Comparison of ENCODE assay signal across 20 cellular contexts in genomic region chr22:31730344-31730711, GRCh38. TPM values are rescaled to one million over a fixed set of nuclear protein-coding genes. Genes with fewer than 3 reads are reported as not detected.
DNase-seq lines count a peak whose midpoint lies in the region; ATAC-seq and TF ChIP-seq lines count a peak whose summit lies in the region.
"Had no signal": no experiment of that assay in that cellular context is flagged by ENCODE, and none has a peak within 500 bp of the region (broad histone marks: within the 10 kb centered on the region; RNA-seq: fewer than 3 reads in every experiment).

No MANE protein-coding gene starts in this region.

- no peak overlapping the region for H4K8ac ChIP-seq in mesendoderm (ENCODE audit: low read depth, low read length)

- no peak for TF ChIP-seq POLR2A in NB4 (IDR thresholded peaks at IDR 0.05; ENCODE audit: extremely low read depth, insufficient read length)

- H3K27ac ChIP-seq in DOHH2 (ENCODE audit: low read depth, low read length) (no peak overlapping the region), mesendoderm (ENCODE audit: low read depth, low read length) (no peak overlapping the region), heart right ventricle (no peak overlapping the region)
- H3K27ac ChIP-seq: neutrophil, sigmoid colon had no signal

- ATAC-seq in heart right ventricle, result no peak
- ATAC-seq in mucosa of descending colon, result no peak
- ATAC-seq: Right ventricle myocardium inferior, T-cell had no signal

- no peak overlapping the region for H3K23ac ChIP-seq in mesendoderm (ENCODE audit: low read length)

- no peak overlapping the region for H3K18ac ChIP-seq in mesendoderm (ENCODE audit: low read length)

- H3K9me2 ChIP-seq in DOHH2 (replicated peaks; ENCODE audit: control insufficient read depth, low read length), result no peaks in the 10 kb centered on the region

- H3K4ac ChIP-seq in mesendoderm (ENCODE audit: low read depth, low read length), result no peak overlapping the region

- no peak overlapping the region for H2AK5ac ChIP-seq in mesendoderm (ENCODE audit: low read length)

- H3F3A ChIP-seq in DOHH2 (ENCODE audit: control insufficient read depth, insufficient read depth), result no peaks in the 10 kb centered on the region

- peak; percentile 25 for TF ChIP-seq CTCF in DOHH2 (IDR thresholded peaks at IDR 0.05; ENCODE audit: low read depth, low read length, poor library complexity, severe bottlenecking)
- peak; percentile 23 for TF ChIP-seq CTCF in NB4 (IDR thresholded peaks at IDR 0.05; ENCODE audit: low read depth, low read length)
- TF ChIP-seq CTCF in choroid plexus epithelial cell (conservative IDR thresholded peaks at IDR 0.05; ENCODE audit: low read depth, low read length), result peak; percentile 23
- no peak for TF ChIP-seq CTCF in heart right ventricle (IDR thresholded peaks at IDR 0.05)
- TF ChIP-seq CTCF in mucosa of descending colon (IDR thresholded peaks at IDR 0.05), result no peak

- H2BK120ac ChIP-seq in mesendoderm (ENCODE audit: low read depth, low read length), result no peak overlapping the region

- WGBS in mesendoderm (ENCODE audit: extremely low coverage, insufficient coverage, low lambda C conversion rate), result no CpG with 5 or more reads among the region's 8 CpGs
- 89% methylated on average over 8 of the region's 8 CpGs for WGBS in heart right ventricle, 2 donors

- H4K5ac ChIP-seq in mesendoderm (ENCODE audit: low read length), result no peak overlapping the region

- DNase-seq in NB4 (ENCODE audit: low read depth) (no peak), choroid plexus epithelial cell (ENCODE audit: low read depth) (no peak), mesendoderm (peak; percentile 38), heart right ventricle (no peak), HCEC 1CT (no peak), mucosa of descending colon (no peak), DMS79 treated with DMSO at 0.1 percent for 48 hours (lab: John Stamatoyannopoulos, UW) (no peak)
- DNase-seq: activated B cell treated with CpG ODN at 0.5 μM for 24 hours; amniotic stem cell; Caco-2; Karpas-422; midbrain; NCI-H1417 treated with DMSO at 0.1 percent for 48 hours; NCI-H82; sigmoid colon; stimulated activated CD4-positive, alpha-beta T cell treated with anti-CD3 and anti-CD28 coated beads, Interleukin-1b, Interleukin-23, amount 100 ng/mL, for 48 hours; T-cell had no signal

- no peaks in the 10 kb centered on the region for H3K9me3 ChIP-seq in DOHH2 (ENCODE audit: control insufficient read depth, insufficient read depth, low read length)
- no peaks in the 10 kb centered on the region for H3K9me3 ChIP-seq in heart right ventricle
- H3K9me3 ChIP-seq in mucosa of descending colon, result no peaks in the 10 kb centered on the region
- H3K9me3 ChIP-seq: Caco-2, neutrophil, sigmoid colon had no signal

- H3K4me2 ChIP-seq in DOHH2 (ENCODE audit: low read length), result no peak overlapping the region
- no peak overlapping the region for H3K4me2 ChIP-seq in mesendoderm (ENCODE audit: low read length)

- H2BK15ac ChIP-seq in mesendoderm (replicated peaks; ENCODE audit: low read depth), result no peak overlapping the region

- H4K20me1 ChIP-seq in DOHH2 (ENCODE audit: control insufficient read depth, insufficient read depth, low read depth, low read length), result 0 out of 2 replicates have a peak, but pooled peaks cover 7% of the 10 kb centered on the region

- no peak overlapping the region for H3K56ac ChIP-seq in mesendoderm (ENCODE audit: low read length)

- no peak overlapping the region for H2BK5ac ChIP-seq in mesendoderm (ENCODE audit: low read length)

- H3K79me2 ChIP-seq in DOHH2 (ENCODE audit: control insufficient read depth, low read length) (peaks cover 90% of the 10 kb centered on the region), mesendoderm (ENCODE audit: control insufficient read depth, insufficient read depth, low read length) (peaks cover 14% of the 10 kb centered on the region)

- H3K4me1 ChIP-seq in DOHH2 (ENCODE audit: control insufficient read depth, low read length) (no peaks in the 10 kb centered on the region), mesendoderm (ENCODE audit: control insufficient read depth, low read depth, low read length) (peaks cover 1% of the 10 kb centered on the region), heart right ventricle (peaks cover 0 to 14% (median 4%) of the 10 kb centered on the region in 9 donors), mucosa of descending colon (ENCODE audit: low read depth) (peaks cover 13% of the 10 kb centered on the region)

- intact Hi-C loops in heart right ventricle (cut with DNase I), result no loop called here
- intact Hi-C loops in mucosa of descending colon (cut with DNase I, micrococcal nuclease), result no loop called here

- no peak overlapping the region for H3K4me3 ChIP-seq in DOHH2 (ENCODE audit: low read length)
- no peak overlapping the region for H3K4me3 ChIP-seq in NB4 (ENCODE audit: low read depth, low read length)
- no peak overlapping the region for H3K4me3 ChIP-seq in choroid plexus epithelial cell (ENCODE audit: low read depth, low read length)
- no peak overlapping the region for H3K4me3 ChIP-seq in mesendoderm (ENCODE audit: low read length)
- H3K4me3 ChIP-seq in heart right ventricle, result no peak overlapping the region
- no peak overlapping the region for H3K4me3 ChIP-seq in mucosa of descending colon
- H3K4me3 ChIP-seq: sigmoid colon had no signal

- H3K36me3 ChIP-seq in DOHH2 (ENCODE audit: control insufficient read depth, low read length), result peaks cover 51% of the 10 kb centered on the region
- H3K36me3 ChIP-seq in mesendoderm (ENCODE audit: control insufficient read depth, insufficient read depth, low read length), result no peaks in the 10 kb centered on the region
- peaks cover 0 to 68% (median under 1%) of the 10 kb centered on the region in 9 donors for H3K36me3 ChIP-seq in heart right ventricle
- no peaks in the 10 kb centered on the region for H3K36me3 ChIP-seq in mucosa of descending colon (ENCODE audit: low read depth)

- H3K9ac ChIP-seq in mesendoderm (ENCODE audit: low read length), result no peak overlapping the region

- peaks cover 22% of the 10 kb centered on the region for H3K79me1 ChIP-seq in mesendoderm (ENCODE audit: low read length)

- H3K27me3 ChIP-seq in DOHH2 (ENCODE audit: control insufficient read depth, low read length) (no peaks in the 10 kb centered on the region), mesendoderm (ENCODE audit: insufficient read depth, low read length, poor library complexity) (no peaks in the 10 kb centered on the region), heart right ventricle (no peaks in the 10 kb centered on the region)
- H3K27me3 ChIP-seq: neutrophil, sigmoid colon had no signal

RNA-seq across cellular contexts. Expression of gene PRR14L, which starts 19.6 kb away (rescaled TPM):
- polyA plus RNA-seq in mesendoderm (2013, experiment 1 of 2), result 11.8 TPM
- polyA plus RNA-seq in mesendoderm (2013, experiment 2 of 2), result 11.1 TPM
- total RNA-seq in heart right ventricle, result 10 to 100 TPM; 10.9 to 19.6 (median 17.3) TPM
- 1 to 10 TPM; 4.0 to 9.4 TPM for polyA plus RNA-seq in heart right ventricle
- 10 to 100 TPM; 61.7 to 64.6 (median 63.5) TPM for total RNA-seq in mucosa of descending colon

RNA-seq across cellular contexts. Expression of gene DEPDC5, which starts 23.5 kb away (rescaled TPM):
- polyA plus RNA-seq in mesendoderm (2013, experiment 1 of 2), result 10.6 TPM
- polyA plus RNA-seq in mesendoderm (2013, experiment 2 of 2), result 9.5 TPM
- total RNA-seq in heart right ventricle (10 to 100 TPM; 11.1 to 19.1 (median 15.1) TPM), mucosa of descending colon (10 to 100 TPM; 48.7 to 53.1 (median 49.5) TPM)
- polyA plus RNA-seq in heart right ventricle, result 1 to 10 TPM; 6.2 to 7.8 TPM

Comparison
In these comparisons a context has a peak if more than half of its experiments do, and no peak if none do; other contexts are left out.
1. CTCF ChIP-seq: peak in DOHH2 (single experiment), NB4 (single experiment) and choroid plexus epithelial cell (single experiment); none in heart right ventricle (0 of 9) and mucosa of descending colon (single experiment).